Comparison of ENCODE assay signal across 1 cellular context in the genomic region with DNA sequence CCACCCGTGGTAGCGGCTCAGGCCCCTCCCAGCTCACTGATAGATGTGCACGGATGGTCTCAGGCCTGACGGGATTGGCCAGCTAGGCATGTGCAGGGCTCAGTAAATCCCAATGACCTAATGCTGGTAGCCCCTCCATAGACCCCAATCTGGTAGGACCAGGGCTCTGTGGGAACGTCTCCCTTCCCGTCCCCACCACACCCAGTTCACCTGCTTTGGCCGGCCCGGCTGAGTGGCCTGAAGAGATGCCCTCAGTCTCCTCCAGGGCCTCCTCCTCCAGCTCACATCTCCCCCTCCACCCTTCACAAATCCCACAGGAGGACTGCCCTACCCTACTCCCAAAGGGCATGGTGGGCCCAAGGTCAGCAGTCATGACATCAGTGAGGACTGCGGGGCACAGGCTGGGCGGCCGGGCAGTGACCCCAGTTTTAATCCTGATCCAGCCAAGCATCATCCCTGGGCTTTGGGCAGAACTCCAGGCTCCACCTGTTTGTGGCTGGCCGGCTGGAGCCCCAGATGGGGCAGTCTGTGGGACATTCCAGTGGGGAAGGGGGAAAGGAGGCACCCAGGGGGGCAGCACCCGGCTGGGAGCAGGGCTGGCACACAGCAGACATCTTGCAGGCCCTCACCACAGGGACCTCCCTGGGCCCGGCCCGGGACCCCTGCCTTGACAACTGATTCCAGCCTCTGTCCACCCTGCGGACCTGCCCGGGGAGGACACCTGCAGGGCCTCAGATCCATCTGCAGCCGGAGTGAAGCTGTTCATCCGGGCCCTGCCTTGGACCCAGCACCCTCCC.
TF ChIP-seq lines count a peak whose summit lies in the region.

No MANE protein-coding gene starts in this region.

TF ChIP-seq in WTC11, 78 proteins besides CTCF, POLR2A, EP300 and RAD21 (continued from another document):
- TF ChIP-seq ZBTB43 (CRISPR knock-in tag; IDR thresholded peaks at IDR 0.05) (no peak), NR2C2 (CRISPR knock-in tag; IDR thresholded peaks at IDR 0.05) (no peak)
- TF ChIP-seq, protein P1, sequence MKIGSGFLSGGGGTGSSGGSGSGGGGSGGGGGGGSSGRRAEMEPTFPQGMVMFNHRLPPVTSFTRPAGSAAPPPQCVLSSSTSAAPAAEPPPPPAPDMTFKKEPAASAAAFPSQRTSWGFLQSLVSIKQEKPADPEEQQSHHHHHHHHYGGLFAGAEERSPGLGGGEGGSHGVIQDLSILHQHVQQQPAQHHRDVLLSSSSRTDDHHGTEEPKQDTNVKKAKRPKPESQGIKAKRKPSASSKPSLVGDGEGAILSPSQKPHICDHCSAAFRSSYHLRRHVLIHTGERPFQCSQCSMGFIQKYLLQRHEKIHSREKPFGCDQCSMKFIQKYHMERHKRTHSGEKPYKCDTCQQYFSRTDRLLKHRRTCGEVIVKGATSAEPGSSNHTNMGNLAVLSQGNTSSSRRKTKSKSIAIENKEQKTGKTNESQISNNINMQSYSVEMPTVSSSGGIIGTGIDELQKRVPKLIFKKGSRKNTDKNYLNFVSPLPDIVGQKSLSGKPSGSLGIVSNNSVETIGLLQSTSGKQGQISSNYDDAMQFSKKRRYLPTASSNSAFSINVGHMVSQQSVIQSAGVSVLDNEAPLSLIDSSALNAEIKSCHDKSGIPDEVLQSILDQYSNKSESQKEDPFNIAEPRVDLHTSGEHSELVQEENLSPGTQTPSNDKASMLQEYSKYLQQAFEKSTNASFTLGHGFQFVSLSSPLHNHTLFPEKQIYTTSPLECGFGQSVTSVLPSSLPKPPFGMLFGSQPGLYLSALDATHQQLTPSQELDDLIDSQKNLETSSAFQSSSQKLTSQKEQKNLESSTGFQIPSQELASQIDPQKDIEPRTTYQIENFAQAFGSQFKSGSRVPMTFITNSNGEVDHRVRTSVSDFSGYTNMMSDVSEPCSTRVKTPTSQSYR (CRISPR knock-in tag; IDR thresholded peaks at IDR 0.05), result no peak
TF ChIP-seq in WTC11: peak in this region for 0.
